Comparison of ENCODE assay signal across 1 cellular context in genomic region chr3:149332781-149333517, GRCh38.
TF ChIP-seq lines count a peak whose summit lies in the region.

No MANE protein-coding gene starts in this region.

TF ChIP-seq in H1, 55 proteins besides CTCF, POLR2A, EP300 and RAD21:
- TF ChIP-seq MAX (IDR thresholded peaks at IDR 0.05) (no peak), EZH2 (IDR thresholded peaks at IDR 0.05; ENCODE audit: low read depth, low read length, severe bottlenecking) (no peak), ASH2L (IDR thresholded peaks at IDR 0.05; ENCODE audit: low read length) (no peak)
